Comparison of ENCODE assay signal across 10 cellular contexts in the genomic region with DNA sequence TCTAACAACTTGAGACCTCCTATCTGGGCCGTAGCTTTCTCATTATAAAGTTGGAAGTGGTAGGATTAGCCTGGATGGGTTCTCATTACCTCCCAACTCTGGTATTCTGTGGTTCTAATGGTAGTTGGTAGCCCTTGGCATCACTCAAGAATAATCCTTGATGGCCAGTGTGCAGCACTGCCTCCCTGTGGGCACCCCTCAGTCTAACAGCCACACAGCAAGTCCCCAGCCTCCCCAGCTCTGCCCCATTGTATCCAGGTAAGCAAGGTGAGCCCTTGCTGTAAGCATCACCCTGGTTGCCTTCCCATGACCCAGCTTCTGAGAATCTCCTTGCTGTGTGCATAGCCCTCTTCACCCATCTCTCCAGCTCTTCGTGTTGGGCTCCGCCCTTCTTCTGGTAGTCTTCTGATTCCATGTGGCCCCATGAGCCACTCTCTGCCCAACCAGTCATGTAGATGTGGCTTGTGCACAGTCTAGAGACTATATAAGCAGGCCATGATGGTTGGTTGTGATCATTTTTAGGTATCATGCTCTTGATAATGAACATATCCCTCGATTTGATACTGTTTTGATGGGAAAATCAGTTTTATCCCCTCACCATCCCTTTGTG. TPM values are rescaled to one million over a fixed set of nuclear protein-coding genes. Genes with fewer than 3 reads are reported as not detected.
DNase-seq lines count a peak whose midpoint lies in the region; ATAC-seq and TF ChIP-seq lines count a peak whose summit lies in the region.
"Had no signal": no experiment of that assay in that cellular context is flagged by ENCODE, and none has a peak within 500 bp of the region (broad histone marks: within the 10 kb centered on the region; RNA-seq: fewer than 3 reads in every experiment).

No MANE protein-coding gene starts in this region.

- CTCF ChIA-PET in AG04449 (lab: Yijun Ruan, JAX) (interaction anchor here (1.9 kb wide), 1 partner anchor 10 kb away, joined by 4 read pairs; no protein-coding TSS in a partner anchor), WTC11 (lab: Charles Lee) (interaction anchor here (0.8 to 1.7 kb wide), 8 partner anchors 9 to 492 kb away, joined by 3 to 23 read pairs (median 3); a partner anchor contains a TSS)
- CTCF ChIA-PET in CD4-positive, alpha-beta T cell (lab: Charles Lee) = no interaction called here

- no peaks in the 10 kb centered on the region for H3K9me3 Mint-ChIP-seq in WTC11
- no peaks in the 10 kb centered on the region for H3K9me3 Mint-ChIP-seq in CD4-positive, alpha-beta T cell

- H3K4me3 Mint-ChIP-seq in WTC11 = no peak overlapping the region
- H3K4me3 Mint-ChIP-seq in CD4-positive, alpha-beta T cell = no peak overlapping the region

- in situ Hi-C loops in GM13977 (cut with MboI; ENCODE audit: low pct_unique_long_range_greater_than_20kb, low sequenced_read_pairs, unreplicated experiment) = no loop called here

- no peaks in the 10 kb centered on the region for H3K27me3 ChIP-seq in CD4-positive, alpha-beta T cell (ENCODE audit: control insufficient read depth, insufficient read depth, low read length)

- no peaks in the 10 kb centered on the region for H3K4me1 Mint-ChIP-seq in WTC11
- H3K4me1 Mint-ChIP-seq in CD4-positive, alpha-beta T cell (ENCODE audit: low read depth) = no peaks in the 10 kb centered on the region

- no peaks in the 10 kb centered on the region for H3K36me3 Mint-ChIP-seq in WTC11
- peaks cover 11% of the 10 kb centered on the region for H3K36me3 Mint-ChIP-seq in CD4-positive, alpha-beta T cell (ENCODE audit: low read depth)

- peak; percentile 93 for ATAC-seq in WTC11
- no peak for ATAC-seq in CD4-positive, alpha-beta T cell (ENCODE audit: poor library complexity)
- no peak for ATAC-seq in GM21825 (IDR thresholded peaks at IDR 0.05; ENCODE audit: unreplicated experiment)

- no peak overlapping the region for H3K27ac ChIP-seq in CD4-positive, alpha-beta T cell (ENCODE audit: low read depth, low read length)
- H3K27ac ChIP-seq: lower lobe of right lung had no signal

- no peak for DNase-seq in AG04449 (ENCODE audit: low read depth, low spot score)
- no peak for DNase-seq in GM13977 (ENCODE audit: low spot score)
- peak; percentile 49 for DNase-seq in WTC11 (ENCODE audit: low spot score)
- peak; percentile 66 for DNase-seq in iPS-NIHi11 (ENCODE audit: low spot score)
- no peak for DNase-seq in CD4-positive, alpha-beta T cell
- no peak for DNase-seq in activated gamma-delta T cell (lab: John Stamatoyannopoulos, UW)
- DNase-seq in T1000 (lab: John Stamatoyannopoulos, UW) = no peak
- DNase-seq: effector memory CD4-positive, alpha-beta T cell; lower lobe of right lung had no signal

- H3K9me3 ChIP-seq in CD4-positive, alpha-beta T cell (ENCODE audit: control insufficient read depth, low read length) = no peaks in the 10 kb centered on the region
- H3K9me3 ChIP-seq: lower lobe of right lung had no signal

- H3K27me3 Mint-ChIP-seq in WTC11 (ENCODE audit: low read depth) = no peaks in the 10 kb centered on the region
- H3K27me3 Mint-ChIP-seq in CD4-positive, alpha-beta T cell = no peaks in the 10 kb centered on the region

- H3K27ac Mint-ChIP-seq in WTC11 = no peak overlapping the region
- no peak overlapping the region for H3K27ac Mint-ChIP-seq in CD4-positive, alpha-beta T cell

- H3K4me3 ChIP-seq in AG04449 (ENCODE audit: low read depth, low read length) = no peak overlapping the region
- H3K4me3 ChIP-seq: lower lobe of right lung had no signal

- intact Hi-C loops in CD4-positive, alpha-beta T cell (cut with DNase I, micrococcal nuclease) = loop anchor here (10.0 kb wide), 2 partner anchors 370 to 490 kb away; no protein-coding TSS in a partner anchor

- POLR2A ChIA-PET in AG04449 (lab: Yijun Ruan, JAX) (no interaction called here), WTC11 (lab: Charles Lee) (no interaction called here)
- POLR2A ChIA-PET in CD4-positive, alpha-beta T cell (lab: Charles Lee) = no interaction called here

- TF ChIP-seq CTCF in AG04449 (IDR thresholded peaks at IDR 0.05; ENCODE audit: insufficient read depth, low read length, missing control alignments) (peak; percentile 4), GM13977 (IDR thresholded peaks at IDR 0.05; ENCODE audit: extremely low read depth, insufficient read depth, missing control alignments) (peak; percentile 57), WTC11 (IDR thresholded peaks at IDR 0.05) (0 out of 2 replicates have a peak, but pooled peaks have one; percentile 10)
- no peak for TF ChIP-seq CTCF in CD4-positive, alpha-beta T cell (IDR thresholded peaks at IDR 0.05)

TF ChIP-seq in WTC11, 78 proteins besides CTCF, POLR2A, EP300 and RAD21:
- TF ChIP-seq TCF7 (CRISPR knock-in tag; IDR thresholded peaks at IDR 0.05; ENCODE audit: low read depth) = no peak
- no peak for TF ChIP-seq KAT7 (CRISPR knock-in tag; IDR thresholded peaks at IDR 0.05; ENCODE audit: borderline replicate concordance)
- no peak for TF ChIP-seq JUN (CRISPR knock-in tag; IDR thresholded peaks at IDR 0.05)
- TF ChIP-seq, protein P1, sequence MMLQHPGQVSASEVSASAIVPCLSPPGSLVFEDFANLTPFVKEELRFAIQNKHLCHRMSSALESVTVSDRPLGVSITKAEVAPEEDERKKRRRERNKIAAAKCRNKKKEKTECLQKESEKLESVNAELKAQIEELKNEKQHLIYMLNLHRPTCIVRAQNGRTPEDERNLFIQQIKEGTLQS (CRISPR knock-in tag; conservative IDR thresholded peaks at IDR 0.05) = no peak
- TF ChIP-seq ESRRA (CRISPR knock-in tag; IDR thresholded peaks at IDR 0.05; ENCODE audit: borderline replicate concordance) = no peak
- no peak for TF ChIP-seq NR2C2 (CRISPR knock-in tag; IDR thresholded peaks at IDR 0.05)
- TF ChIP-seq, protein P2, sequence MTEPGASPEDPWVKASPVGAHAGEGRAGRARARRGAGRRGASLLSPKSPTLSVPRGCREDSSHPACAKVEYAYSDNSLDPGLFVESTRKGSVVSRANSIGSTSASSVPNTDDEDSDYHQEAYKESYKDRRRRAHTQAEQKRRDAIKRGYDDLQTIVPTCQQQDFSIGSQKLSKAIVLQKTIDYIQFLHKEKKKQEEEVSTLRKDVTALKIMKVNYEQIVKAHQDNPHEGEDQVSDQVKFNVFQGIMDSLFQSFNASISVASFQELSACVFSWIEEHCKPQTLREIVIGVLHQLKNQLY (CRISPR knock-in tag; IDR thresholded peaks at IDR 0.05) = no peak
- no peak for TF ChIP-seq CBFB (CRISPR knock-in tag; IDR thresholded peaks at IDR 0.05; ENCODE audit: low read depth)
- TF ChIP-seq ZNF416 (CRISPR knock-in tag; IDR thresholded peaks at IDR 0.05) = no peak
- TF ChIP-seq, protein P3, sequence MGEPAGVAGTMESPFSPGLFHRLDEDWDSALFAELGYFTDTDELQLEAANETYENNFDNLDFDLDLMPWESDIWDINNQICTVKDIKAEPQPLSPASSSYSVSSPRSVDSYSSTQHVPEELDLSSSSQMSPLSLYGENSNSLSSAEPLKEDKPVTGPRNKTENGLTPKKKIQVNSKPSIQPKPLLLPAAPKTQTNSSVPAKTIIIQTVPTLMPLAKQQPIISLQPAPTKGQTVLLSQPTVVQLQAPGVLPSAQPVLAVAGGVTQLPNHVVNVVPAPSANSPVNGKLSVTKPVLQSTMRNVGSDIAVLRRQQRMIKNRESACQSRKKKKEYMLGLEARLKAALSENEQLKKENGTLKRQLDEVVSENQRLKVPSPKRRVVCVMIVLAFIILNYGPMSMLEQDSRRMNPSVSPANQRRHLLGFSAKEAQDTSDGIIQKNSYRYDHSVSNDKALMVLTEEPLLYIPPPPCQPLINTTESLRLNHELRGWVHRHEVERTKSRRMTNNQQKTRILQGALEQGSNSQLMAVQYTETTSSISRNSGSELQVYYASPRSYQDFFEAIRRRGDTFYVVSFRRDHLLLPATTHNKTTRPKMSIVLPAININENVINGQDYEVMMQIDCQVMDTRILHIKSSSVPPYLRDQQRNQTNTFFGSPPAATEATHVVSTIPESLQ (CRISPR knock-in tag; IDR thresholded peaks at IDR 0.05) = no peak
TF ChIP-seq in WTC11: peak in this region for 0.

RNA-seq across cellular contexts. Expression of a gene that starts 57.6 kb away (rescaled TPM):
- total RNA-seq in WTC11 (2021) = 80.7 to 103 TPM (median 102 TPM) in 3 replicates
- 10 to 100 TPM; 29.0 to 29.6 TPM for total RNA-seq in CD4-positive, alpha-beta T cell

Comparison
In these comparisons a context has a peak if more than half of its experiments do, and no peak if none do; other contexts are left out.
1. DNase-seq: peak in WTC11 (single experiment) and iPS-NIHi11 (single experiment); none in AG04449 (single experiment), GM13977 (single experiment), CD4-positive, alpha-beta T cell (0 of 10), activated gamma-delta T cell (single experiment) and T1000 (single experiment).